17 cellular contexts compared by ENCODE assay signal in the genomic region with DNA sequence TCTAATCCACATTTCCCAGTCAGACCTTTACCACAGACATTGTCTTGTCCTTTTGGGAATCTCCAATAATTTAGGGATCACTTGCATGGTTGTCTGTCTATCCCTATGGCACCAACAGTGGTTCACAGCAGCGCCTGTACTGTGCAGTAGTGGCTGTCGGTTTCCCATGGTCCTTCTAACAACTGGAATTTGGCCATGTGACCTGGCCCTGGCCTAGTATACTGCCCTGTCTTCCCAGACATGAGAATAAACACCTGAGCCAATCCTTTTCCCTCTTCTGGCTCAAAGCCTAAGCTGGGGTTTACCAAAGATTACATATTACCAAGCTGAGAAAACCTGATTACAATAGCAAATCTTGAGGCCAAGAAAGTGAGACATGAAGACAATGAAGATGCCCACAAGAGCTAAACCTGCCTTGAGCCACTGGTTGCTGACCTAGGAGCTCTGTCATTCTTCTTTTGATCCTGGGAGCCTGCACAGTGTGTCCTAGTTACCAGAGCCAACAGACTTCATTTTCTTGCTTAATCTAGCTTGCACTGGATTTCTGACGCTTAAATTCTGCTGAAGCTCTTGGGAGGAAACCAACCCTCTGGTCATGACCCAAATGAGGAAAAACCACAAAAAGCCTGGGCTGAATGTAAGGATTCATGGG.
DNase-seq lines count a peak whose midpoint lies in the region; ATAC-seq and TF ChIP-seq lines count a peak whose summit lies in the region.
"Had no signal": no experiment of that assay in that cellular context is flagged by ENCODE, and none has a peak within 500 bp of the region (broad histone marks: within the 10 kb centered on the region; RNA-seq: fewer than 3 reads in every experiment).

No MANE protein-coding gene starts in this region.

- DNase-seq in HT1080 (ENCODE audit: low read depth) (peak; percentile 34), cardiac fibroblast (ENCODE audit: low read depth in 2 of 2) (peak; percentile 37 to 83), glomerular visceral epithelial cell (ENCODE audit: extremely low spot score) (peak; percentile 47), renal cortical epithelial cell (ENCODE audit: low read depth) (peak; percentile 97), dedifferentiated amniotic fluid mesenchymal stem cell (ENCODE audit: extremely low spot score) (no peak), GM20000 (ENCODE audit: low spot score) (no peak)
- DNase-seq: activated effector memory CD4-positive, alpha-beta T cell treated with Interleukin-2 at 50 U/mL for 16 hours; DMS153; H9; mesendoderm; NCI-H2227 treated with DMSO at 0.1 percent for 48 hours; SK-N-SH; small intestine; stimulated activated naive CD4-positive, alpha-beta T cell had no signal

- ATAC-seq in HG03571 (IDR thresholded peaks at IDR 0.05; ENCODE audit: unreplicated experiment), result no peak
- ATAC-seq in HG03135 (IDR thresholded peaks at IDR 0.05; ENCODE audit: unreplicated experiment), result no peak
- ATAC-seq: K562 had no signal

- TF ChIP-seq CTCF in cardiac fibroblast (IDR thresholded peaks at IDR 0.05; ENCODE audit: low read depth, low read length), result no peak
- TF ChIP-seq CTCF in GM20000 (IDR thresholded peaks at IDR 0.05; ENCODE audit: extremely low read depth, missing control alignments), result no peak

- no peak overlapping the region for H3K4me3 ChIP-seq in cardiac fibroblast (replicated peaks in 1 of 2; ENCODE audit: low read depth in 2 of 2, low read length in 2 of 2)
- H3K4me3 ChIP-seq: K562 had no signal

Comparison
In these comparisons a context has a peak if more than half of its experiments do, and no peak if none do; other contexts are left out.
1. DNase-seq: peak in HT1080 (single experiment), cardiac fibroblast (2 of 2), glomerular visceral epithelial cell (single experiment) and renal cortical epithelial cell (single experiment); none in dedifferentiated amniotic fluid mesenchymal stem cell (single experiment) and GM20000 (single experiment).